Comparison of ENCODE assay signal across 1 cellular context in genomic region chr1:214155987-214156567, GRCh38.
TF ChIP-seq lines count a peak whose summit lies in the region.

No MANE protein-coding gene starts in this region.

TF ChIP-seq in GM23338, 12 proteins besides CTCF, POLR2A, EP300 and RAD21:
- TF ChIP-seq, protein P1, sequence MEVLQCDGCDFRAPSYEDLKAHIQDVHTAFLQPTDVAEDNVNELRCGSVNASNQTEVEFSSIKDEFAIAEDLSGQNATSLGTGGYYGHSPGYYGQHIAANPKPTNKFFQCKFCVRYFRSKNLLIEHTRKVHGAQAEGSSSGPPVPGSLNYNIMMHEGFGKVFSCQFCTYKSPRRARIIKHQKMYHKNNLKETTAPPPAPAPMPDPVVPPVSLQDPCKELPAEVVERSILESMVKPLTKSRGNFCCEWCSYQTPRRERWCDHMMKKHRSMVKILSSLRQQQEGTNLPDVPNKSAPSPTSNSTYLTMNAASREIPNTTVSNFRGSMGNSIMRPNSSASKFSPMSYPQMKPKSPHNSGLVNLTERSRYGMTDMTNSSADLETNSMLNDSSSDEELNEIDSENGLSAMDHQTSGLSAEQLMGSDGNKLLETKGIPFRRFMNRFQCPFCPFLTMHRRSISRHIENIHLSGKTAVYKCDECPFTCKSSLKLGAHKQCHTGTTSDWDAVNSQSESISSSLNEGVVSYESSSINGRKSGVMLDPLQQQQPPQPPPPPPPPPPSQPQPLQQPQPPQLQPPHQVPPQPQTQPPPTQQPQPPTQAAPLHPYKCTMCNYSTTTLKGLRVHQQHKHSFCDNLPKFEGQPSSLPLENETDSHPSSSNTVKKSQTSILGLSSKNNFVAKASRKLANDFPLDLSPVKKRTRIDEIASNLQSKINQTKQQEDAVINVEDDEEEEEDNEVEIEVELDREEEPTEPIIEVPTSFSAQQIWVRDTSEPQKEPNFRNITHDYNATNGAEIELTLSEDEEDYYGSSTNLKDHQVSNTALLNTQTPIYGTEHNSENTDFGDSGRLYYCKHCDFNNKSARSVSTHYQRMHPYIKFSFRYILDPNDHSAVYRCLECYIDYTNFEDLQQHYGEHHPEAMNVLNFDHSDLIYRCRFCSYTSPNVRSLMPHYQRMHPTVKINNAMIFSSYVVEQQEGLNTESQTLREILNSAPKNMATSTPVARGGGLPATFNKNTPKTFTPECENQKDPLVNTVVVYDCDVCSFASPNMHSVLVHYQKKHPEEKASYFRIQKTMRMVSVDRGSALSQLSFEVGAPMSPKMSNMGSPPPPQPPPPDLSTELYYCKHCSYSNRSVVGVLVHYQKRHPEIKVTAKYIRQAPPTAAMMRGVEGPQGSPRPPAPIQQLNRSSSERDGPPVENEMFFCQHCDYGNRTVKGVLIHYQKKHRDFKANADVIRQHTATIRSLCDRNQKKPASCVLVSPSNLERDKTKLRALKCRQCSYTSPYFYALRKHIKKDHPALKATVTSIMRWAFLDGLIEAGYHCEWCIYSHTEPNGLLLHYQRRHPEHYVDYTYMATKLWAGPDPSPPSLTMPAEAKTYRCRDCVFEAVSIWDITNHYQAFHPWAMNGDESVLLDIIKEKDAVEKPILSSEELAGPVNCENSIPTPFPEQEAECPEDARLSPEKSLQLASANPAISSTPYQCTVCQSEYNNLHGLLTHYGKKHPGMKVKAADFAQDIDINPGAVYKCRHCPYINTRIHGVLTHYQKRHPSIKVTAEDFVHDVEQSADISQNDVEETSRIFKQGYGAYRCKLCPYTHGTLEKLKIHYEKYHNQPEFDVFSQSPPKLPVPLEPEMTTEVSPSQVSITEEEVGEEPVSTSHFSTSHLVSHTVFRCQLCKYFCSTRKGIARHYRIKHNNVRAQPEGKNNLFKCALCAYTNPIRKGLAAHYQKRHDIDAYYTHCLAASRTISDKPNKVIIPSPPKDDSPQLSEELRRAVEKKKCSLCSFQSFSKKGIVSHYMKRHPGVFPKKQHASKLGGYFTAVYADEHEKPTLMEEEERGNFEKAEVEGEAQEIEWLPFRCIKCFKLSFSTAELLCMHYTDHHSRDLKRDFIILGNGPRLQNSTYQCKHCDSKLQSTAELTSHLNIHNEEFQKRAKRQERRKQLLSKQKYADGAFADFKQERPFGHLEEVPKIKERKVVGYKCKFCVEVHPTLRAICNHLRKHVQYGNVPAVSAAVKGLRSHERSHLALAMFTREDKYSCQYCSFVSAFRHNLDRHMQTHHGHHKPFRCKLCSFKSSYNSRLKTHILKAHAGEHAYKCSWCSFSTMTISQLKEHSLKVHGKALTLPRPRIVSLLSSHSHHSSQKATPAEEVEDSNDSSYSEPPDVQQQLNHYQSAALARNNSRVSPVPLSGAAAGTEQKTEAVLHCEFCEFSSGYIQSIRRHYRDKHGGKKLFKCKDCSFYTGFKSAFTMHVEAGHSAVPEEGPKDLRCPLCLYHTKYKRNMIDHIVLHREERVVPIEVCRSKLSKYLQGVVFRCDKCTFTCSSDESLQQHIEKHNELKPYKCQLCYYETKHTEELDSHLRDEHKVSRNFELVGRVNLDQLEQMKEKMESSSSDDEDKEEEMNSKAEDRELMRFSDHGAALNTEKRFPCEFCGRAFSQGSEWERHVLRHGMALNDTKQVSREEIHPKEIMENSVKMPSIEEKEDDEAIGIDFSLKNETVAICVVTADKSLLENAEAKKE (CRISPR knock-in tag; IDR thresholded peaks at IDR 0.05): no peak
- TF ChIP-seq, protein P2, sequence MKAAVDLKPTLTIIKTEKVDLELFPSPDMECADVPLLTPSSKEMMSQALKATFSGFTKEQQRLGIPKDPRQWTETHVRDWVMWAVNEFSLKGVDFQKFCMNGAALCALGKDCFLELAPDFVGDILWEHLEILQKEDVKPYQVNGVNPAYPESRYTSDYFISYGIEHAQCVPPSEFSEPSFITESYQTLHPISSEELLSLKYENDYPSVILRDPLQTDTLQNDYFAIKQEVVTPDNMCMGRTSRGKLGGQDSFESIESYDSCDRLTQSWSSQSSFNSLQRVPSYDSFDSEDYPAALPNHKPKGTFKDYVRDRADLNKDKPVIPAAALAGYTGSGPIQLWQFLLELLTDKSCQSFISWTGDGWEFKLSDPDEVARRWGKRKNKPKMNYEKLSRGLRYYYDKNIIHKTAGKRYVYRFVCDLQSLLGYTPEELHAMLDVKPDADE (IDR thresholded peaks at IDR 0.05): no peak
- TF ChIP-seq CREB1 (CRISPR knock-in tag; IDR thresholded peaks at IDR 0.05; ENCODE audit: low read depth) (no peak), EZH2 (IDR thresholded peaks at IDR 0.05; ENCODE audit: low read depth, unreplicated experiment) (no peak), ZNF331 (CRISPR knock-in tag; IDR thresholded peaks at IDR 0.05; ENCODE audit: low read depth) (no peak), NANOG (IDR thresholded peaks at IDR 0.05; ENCODE audit: borderline replicate concordance) (no peak), ZNF114 (CRISPR knock-in tag; IDR thresholded peaks at IDR 0.05) (no peak), STAT1 (IDR thresholded peaks at IDR 0.05; ENCODE audit: unreplicated experiment) (no peak), REST (IDR thresholded peaks at IDR 0.05; ENCODE audit: unreplicated experiment) (no peak), JUNB (IDR thresholded peaks at IDR 0.05; ENCODE audit: unreplicated experiment) (no peak), POLR2AphosphoS5 (IDR thresholded peaks at IDR 0.05; ENCODE audit: low read depth) (no peak), EZH2phosphoT487 (IDR thresholded peaks at IDR 0.05; ENCODE audit: unreplicated experiment) (no peak)
TF ChIP-seq in GM23338: peak in this region for 0.
